1 cellular context compared by ENCODE assay signal in genomic region chr13:39895254-39895653, GRCh38.
TF ChIP-seq lines count a peak whose summit lies in the region.

No MANE protein-coding gene starts in this region.

TF ChIP-seq in K562, 482 proteins besides CTCF, POLR2A, EP300 and RAD21 (continued from another document):
- TF ChIP-seq THAP12 (CRISPR knock-in tag; IDR thresholded peaks at IDR 0.05) = no peak
- TF ChIP-seq SMAD1 (IDR thresholded peaks at IDR 0.05; ENCODE audit: low read depth, low read length, partially characterized antibody) = no peak
